Comparison of ENCODE assay signal across 1 cellular context in the genomic region with DNA sequence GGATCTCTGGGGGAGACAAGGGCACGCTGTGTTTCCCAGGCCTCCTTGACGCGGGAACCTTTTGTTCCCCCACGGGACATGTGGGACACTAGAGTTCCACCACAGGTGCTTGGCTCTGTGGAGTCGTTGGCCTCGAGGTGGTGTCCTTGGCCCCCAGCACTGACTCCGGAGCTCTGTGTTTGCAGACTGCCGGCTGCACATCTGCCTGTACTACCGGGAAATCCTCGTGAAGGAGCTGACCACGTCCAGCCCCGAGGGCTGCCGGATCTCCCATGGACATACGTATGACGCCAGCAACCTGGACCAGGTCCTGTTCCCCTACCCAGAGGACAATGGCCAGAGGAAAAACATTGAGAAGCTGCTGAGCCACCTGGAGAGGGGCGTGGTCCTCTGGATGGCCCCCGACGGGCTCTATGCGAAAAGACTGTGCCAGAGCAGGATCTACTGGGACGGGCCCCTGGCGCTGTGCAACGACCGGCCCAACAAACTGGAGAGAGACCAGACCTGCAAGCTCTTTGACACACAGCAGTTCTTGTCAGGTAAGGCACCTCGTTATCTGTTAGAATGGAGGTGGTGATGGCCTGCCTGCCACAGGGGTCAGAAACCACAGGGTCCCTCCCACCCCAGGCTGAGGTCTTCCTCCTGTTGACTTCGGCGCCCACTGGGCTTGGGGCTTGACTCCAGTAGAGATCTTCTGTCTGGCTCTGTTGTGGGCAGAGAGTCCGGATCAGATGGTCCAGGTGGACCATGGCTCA.
TF ChIP-seq lines count a peak whose summit lies in the region.

No MANE protein-coding gene starts in this region.

TF ChIP-seq in SK-N-SH treated with all-trans-retinoic acid at 6 μM for 48 hours, 23 proteins besides CTCF, POLR2A, EP300 and RAD21 (continued from another document):
- TF ChIP-seq, protein P1, sequence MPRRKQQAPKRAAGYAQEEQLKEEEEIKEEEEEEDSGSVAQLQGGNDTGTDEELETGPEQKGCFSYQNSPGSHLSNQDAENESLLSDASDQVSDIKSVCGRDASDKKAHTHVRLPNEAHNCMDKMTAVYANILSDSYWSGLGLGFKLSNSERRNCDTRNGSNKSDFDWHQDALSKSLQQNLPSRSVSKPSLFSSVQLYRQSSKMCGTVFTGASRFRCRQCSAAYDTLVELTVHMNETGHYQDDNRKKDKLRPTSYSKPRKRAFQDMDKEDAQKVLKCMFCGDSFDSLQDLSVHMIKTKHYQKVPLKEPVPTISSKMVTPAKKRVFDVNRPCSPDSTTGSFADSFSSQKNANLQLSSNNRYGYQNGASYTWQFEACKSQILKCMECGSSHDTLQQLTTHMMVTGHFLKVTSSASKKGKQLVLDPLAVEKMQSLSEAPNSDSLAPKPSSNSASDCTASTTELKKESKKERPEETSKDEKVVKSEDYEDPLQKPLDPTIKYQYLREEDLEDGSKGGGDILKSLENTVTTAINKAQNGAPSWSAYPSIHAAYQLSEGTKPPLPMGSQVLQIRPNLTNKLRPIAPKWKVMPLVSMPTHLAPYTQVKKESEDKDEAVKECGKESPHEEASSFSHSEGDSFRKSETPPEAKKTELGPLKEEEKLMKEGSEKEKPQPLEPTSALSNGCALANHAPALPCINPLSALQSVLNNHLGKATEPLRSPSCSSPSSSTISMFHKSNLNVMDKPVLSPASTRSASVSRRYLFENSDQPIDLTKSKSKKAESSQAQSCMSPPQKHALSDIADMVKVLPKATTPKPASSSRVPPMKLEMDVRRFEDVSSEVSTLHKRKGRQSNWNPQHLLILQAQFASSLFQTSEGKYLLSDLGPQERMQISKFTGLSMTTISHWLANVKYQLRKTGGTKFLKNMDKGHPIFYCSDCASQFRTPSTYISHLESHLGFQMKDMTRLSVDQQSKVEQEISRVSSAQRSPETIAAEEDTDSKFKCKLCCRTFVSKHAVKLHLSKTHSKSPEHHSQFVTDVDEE (CRISPR knock-in tag; IDR thresholded peaks at IDR 0.05), result no peak
- TF ChIP-seq RARB (CRISPR knock-in tag; IDR thresholded peaks at IDR 0.05) (no peak), ZNF70 (CRISPR knock-in tag; IDR thresholded peaks at IDR 0.05) (no peak), ZNF565 (CRISPR knock-in tag; conservative IDR thresholded peaks at IDR 0.05; ENCODE audit: low read depth) (no peak), ARNTL (CRISPR knock-in tag; IDR thresholded peaks at IDR 0.05; ENCODE audit: borderline replicate concordance, low read depth) (no peak), PPARA (CRISPR knock-in tag; IDR thresholded peaks at IDR 0.05; ENCODE audit: borderline replicate concordance) (no peak), ISL1 (CRISPR knock-in tag; IDR thresholded peaks at IDR 0.05) (no peak), OSR1 (CRISPR knock-in tag; IDR thresholded peaks at IDR 0.05) (no peak), GLIS3 (CRISPR knock-in tag; IDR thresholded peaks at IDR 0.05) (no peak), ZC3H10 (CRISPR knock-in tag; IDR thresholded peaks at IDR 0.05) (no peak), TCF4 (CRISPR knock-in tag; IDR thresholded peaks at IDR 0.05; ENCODE audit: borderline replicate concordance) (no peak), ZNF8 (CRISPR knock-in tag; IDR thresholded peaks at IDR 0.05) (no peak)
- TF ChIP-seq, protein P2, sequence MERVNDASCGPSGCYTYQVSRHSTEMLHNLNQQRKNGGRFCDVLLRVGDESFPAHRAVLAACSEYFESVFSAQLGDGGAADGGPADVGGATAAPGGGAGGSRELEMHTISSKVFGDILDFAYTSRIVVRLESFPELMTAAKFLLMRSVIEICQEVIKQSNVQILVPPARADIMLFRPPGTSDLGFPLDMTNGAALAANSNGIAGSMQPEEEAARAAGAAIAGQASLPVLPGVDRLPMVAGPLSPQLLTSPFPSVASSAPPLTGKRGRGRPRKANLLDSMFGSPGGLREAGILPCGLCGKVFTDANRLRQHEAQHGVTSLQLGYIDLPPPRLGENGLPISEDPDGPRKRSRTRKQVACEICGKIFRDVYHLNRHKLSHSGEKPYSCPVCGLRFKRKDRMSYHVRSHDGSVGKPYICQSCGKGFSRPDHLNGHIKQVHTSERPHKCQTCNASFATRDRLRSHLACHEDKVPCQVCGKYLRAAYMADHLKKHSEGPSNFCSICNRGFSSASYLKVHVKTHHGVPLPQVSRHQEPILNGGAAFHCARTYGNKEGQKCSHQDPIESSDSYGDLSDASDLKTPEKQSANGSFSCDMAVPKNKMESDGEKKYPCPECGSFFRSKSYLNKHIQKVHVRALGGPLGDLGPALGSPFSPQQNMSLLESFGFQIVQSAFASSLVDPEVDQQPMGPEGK (CRISPR knock-in tag; IDR thresholded peaks at IDR 0.05; ENCODE audit: borderline replicate concordance), result no peak
- TF ChIP-seq, protein P3, sequence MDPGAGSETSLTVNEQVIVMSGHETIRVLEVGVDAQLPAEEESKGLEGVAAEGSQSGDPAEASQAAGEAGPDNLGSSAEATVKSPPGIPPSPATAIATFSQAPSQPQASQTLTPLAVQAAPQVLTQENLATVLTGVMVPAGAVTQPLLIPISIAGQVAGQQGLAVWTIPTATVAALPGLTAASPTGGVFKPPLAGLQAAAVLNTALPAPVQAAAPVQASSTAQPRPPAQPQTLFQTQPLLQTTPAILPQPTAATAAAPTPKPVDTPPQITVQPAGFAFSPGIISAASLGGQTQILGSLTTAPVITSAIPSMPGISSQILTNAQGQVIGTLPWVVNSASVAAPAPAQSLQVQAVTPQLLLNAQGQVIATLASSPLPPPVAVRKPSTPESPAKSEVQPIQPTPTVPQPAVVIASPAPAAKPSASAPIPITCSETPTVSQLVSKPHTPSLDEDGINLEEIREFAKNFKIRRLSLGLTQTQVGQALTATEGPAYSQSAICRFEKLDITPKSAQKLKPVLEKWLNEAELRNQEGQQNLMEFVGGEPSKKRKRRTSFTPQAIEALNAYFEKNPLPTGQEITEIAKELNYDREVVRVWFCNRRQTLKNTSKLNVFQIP (CRISPR knock-in tag; IDR thresholded peaks at IDR 0.05; ENCODE audit: borderline replicate concordance, low read depth), result no peak
- TF ChIP-seq, protein P4, sequence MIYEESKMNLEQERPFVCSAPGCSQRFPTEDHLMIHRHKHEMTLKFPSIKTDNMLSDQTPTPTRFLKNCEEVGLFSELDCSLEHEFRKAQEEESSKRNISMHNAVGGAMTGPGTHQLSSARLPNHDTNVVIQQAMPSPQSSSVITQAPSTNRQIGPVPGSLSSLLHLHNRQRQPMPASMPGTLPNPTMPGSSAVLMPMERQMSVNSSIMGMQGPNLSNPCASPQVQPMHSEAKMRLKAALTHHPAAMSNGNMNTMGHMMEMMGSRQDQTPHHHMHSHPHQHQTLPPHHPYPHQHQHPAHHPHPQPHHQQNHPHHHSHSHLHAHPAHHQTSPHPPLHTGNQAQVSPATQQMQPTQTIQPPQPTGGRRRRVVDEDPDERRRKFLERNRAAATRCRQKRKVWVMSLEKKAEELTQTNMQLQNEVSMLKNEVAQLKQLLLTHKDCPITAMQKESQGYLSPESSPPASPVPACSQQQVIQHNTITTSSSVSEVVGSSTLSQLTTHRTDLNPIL (CRISPR knock-in tag; IDR thresholded peaks at IDR 0.05; ENCODE audit: low read depth), result no peak
TF ChIP-seq in SK-N-SH treated with all-trans-retinoic acid at 6 μM for 48 hours: peak in this region for 0.
